ENCODE assay signal across 23 cellular contexts in genomic region chr6:106832766-106833510, GRCh38.
"Had no signal": no experiment of that assay in that cellular context is flagged by ENCODE, and none has a peak within 500 bp of the region (broad histone marks: within the 10 kb centered on the region; RNA-seq: fewer than 3 reads in every experiment).

No MANE protein-coding gene starts in this region.

- H3K9me3 ChIP-seq: lower lobe of right lung, ovary, suprapubic skin, thoracic aorta, tibial artery, uterus had no signal

- H3K4me3 ChIP-seq: left lung, lower lobe of right lung, ovary, skin epidermis, suprapubic skin, thoracic aorta, tibial artery, uterus had no signal

- H3K27ac ChIP-seq: left lung, lower lobe of right lung, ovary, skin epidermis, suprapubic skin, thoracic aorta, tibial artery, uterus had no signal

- H3K4me1 ChIP-seq: left lung, lower lobe of right lung, suprapubic skin, tibial artery, uterus had no signal

- H3K36me3 ChIP-seq: left lung, lower lobe of right lung, ovary, suprapubic skin, thoracic aorta, tibial artery, uterus had no signal

- DNase-seq: hippocampal formation; kidney glomerular epithelial cell; left cardiac atrium; left lung; lower lobe of right lung; mesendoderm; naive B cell; natural killer cell; nephron progenitor cell; ovary; retina; right cardiac atrium; stimulated activated CD4-positive, alpha-beta T cell treated with anti-CD3 and anti-CD28 coated beads, Interleukin-12 subunit alpha, Interleukin-12 subunit beta, amount 100 ng/mL, for 4 hours; stimulated activated CD4-positive, alpha-beta T cell treated with anti-CD3 and anti-CD28 coated beads, Interleukin-15, amount 100 ng/mL, for 24 hours; stimulated activated CD4-positive, alpha-beta T cell treated with anti-CD3 and anti-CD28 coated beads, Interleukin-2, amount 100 ng/mL, for 24 hours; stimulated activated CD4-positive, alpha-beta T cell treated with anti-CD3 and anti-CD28 coated beads, Interleukin-4, amount 100 ng/mL, for 1 hour; stimulated activated naive B cell treated with anti-CD40 and anti-IgM and Interleukin-4, amounts not matched to agents 10 μg/mL and 1 μg/mL and 100 μg/mL, for 72 hours; tibial artery; uterus had no signal

- ATAC-seq: left cardiac atrium; left lung; lower lobe of right lung; natural killer cell; right cardiac atrium; sciatic nerve; stimulated activated naive B cell treated with anti-CD40 and anti-IgM and Interleukin-4, amounts not matched to agents 10 μg/mL and 1 μg/mL and 100 μg/mL, for 72 hours had no signal

- H3K27me3 ChIP-seq: left lung, ovary, suprapubic skin, tibial artery, uterus had no signal
